In genomic region chr5:181160755-181161533, GRCh38 we compare ENCODE assay signal across 8 cellular contexts. TPM values are rescaled to one million over a fixed set of nuclear protein-coding genes. Genes with fewer than 3 reads are reported as not detected.
DNase-seq lines count a peak whose midpoint lies in the region.
"Not testable (repeated sequence)": the region's sequence is repeated elsewhere in the genome, so short reads cannot be mapped to it uniquely, and the experiment has no call there.

No MANE protein-coding gene starts in this region.

- not testable (repeated sequence) for H3K9me3 Mint-ChIP-seq in activated naive CD4-positive, alpha-beta T cell treated with anti-CD3 and anti-CD28 coated beads, Interleukin-2, amount 10 ng/mL, durations not matched to agents 7 days and 5 days

- DNase-seq in C1 segment of cervical spinal cord (lab: John Stamatoyannopoulos, UW) (peak in 11 of 14 donors; percentile 16 to 79 (median 37)), H4 (ENCODE audit: low spot score) (peak; percentile 56), NCI-H2171 treated with DMSO at 0.1 percent for 48 hours (lab: John Stamatoyannopoulos, UW) (peak; percentile 29), T1000 (lab: John Stamatoyannopoulos, UW) (peak; percentile 74), medulla oblongata (ENCODE audit: extremely low spot score) (peak; percentile 57)
- peak; percentile 63 for DNase-seq in activated naive CD4-positive, alpha-beta T cell treated with anti-CD3 and anti-CD28 coated beads, Interleukin-2, amount 10 ng/mL, durations not matched to agents 7 days and 5 days
- DNase-seq in epithelial cell of prostate (ENCODE audit: low read depth, low spot score): not testable (repeated sequence)
- DNase-seq in stimulated activated CD4-positive, alpha-beta T cell treated with anti-CD3 and anti-CD28 coated beads, Interleukin-4, amount 100 ng/mL, for 24 hours: peak; percentile 41

- peak overlapping the region; percentile 89 for H3K27ac Mint-ChIP-seq in activated naive CD4-positive, alpha-beta T cell treated with anti-CD3 and anti-CD28 coated beads, Interleukin-2, amount 10 ng/mL, durations not matched to agents 7 days and 5 days

- peaks cover 51% of the 10 kb centered on the region for H3K27me3 Mint-ChIP-seq in activated naive CD4-positive, alpha-beta T cell treated with anti-CD3 and anti-CD28 coated beads, Interleukin-2, amount 10 ng/mL, durations not matched to agents 7 days and 5 days

- not testable (repeated sequence) for H3K36me3 Mint-ChIP-seq in activated naive CD4-positive, alpha-beta T cell treated with anti-CD3 and anti-CD28 coated beads, Interleukin-2, amount 10 ng/mL, durations not matched to agents 7 days and 5 days

- peak overlapping the region; percentile 32 for H3K27ac ChIP-seq in epithelial cell of prostate

- peak overlapping the region; percentile 60 for H3K4me3 Mint-ChIP-seq in activated naive CD4-positive, alpha-beta T cell treated with anti-CD3 and anti-CD28 coated beads, Interleukin-2, amount 10 ng/mL, durations not matched to agents 7 days and 5 days

- CTCF ChIA-PET in activated naive CD4-positive, alpha-beta T cell treated with anti-CD3 and anti-CD28 coated beads, Interleukin-2, amount 10 ng/mL, durations not matched to agents 7 days and 5 days (lab: Charles Lee): interaction anchor here (1.0 kb wide), 2 partner anchors 24 to 292 kb away, joined by 3 to 4 read pairs; no protein-coding TSS in a partner anchor

- H3K4me1 Mint-ChIP-seq in activated naive CD4-positive, alpha-beta T cell treated with anti-CD3 and anti-CD28 coated beads, Interleukin-2, amount 10 ng/mL, durations not matched to agents 7 days and 5 days: peaks cover 44% of the 10 kb centered on the region

RNA-seq across cellular contexts. Expression of gene OR2V2, which starts 13.6 kb away (rescaled TPM):
- not detected in 2 replicates for total RNA-seq in H4 (2014; rRNA removed; shearing (Covaris generic))

RNA-seq across cellular contexts. Expression of gene OR2V1, which starts 30.0 kb away (rescaled TPM):
- not detected in 2 replicates for total RNA-seq in H4 (2014; rRNA removed; shearing (Covaris generic))

RNA-seq across cellular contexts. Expression of gene TRIM7, which starts 44.1 kb away (rescaled TPM):
- 0.10 and 0.27 TPM in 2 replicates for total RNA-seq in H4 (2014; rRNA removed; shearing (Covaris generic))
